ENCODE assay signal across 24 cellular contexts in the genomic region with DNA sequence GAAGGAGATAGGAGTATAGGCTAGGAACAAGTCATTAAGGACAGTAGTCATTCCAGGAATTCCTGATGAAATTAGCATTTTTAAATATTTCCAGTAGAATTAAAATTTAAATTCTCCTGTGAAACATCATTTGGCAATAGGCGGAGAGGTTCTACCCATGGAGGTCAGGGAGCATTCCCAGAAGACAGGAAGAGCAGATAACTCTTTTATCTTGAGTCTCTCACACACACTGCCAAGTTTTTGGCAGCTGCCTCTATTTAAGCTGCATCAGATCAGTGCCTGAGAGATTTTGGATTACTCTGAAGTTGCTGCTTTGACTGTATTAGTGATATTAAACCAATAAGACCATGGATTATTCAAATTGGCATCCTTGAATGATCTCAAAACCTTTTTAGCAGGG.
"Had no signal": no experiment of that assay in that cellular context is flagged by ENCODE, and none has a peak within 500 bp of the region (broad histone marks: within the 10 kb centered on the region; RNA-seq: fewer than 3 reads in every experiment).

No MANE protein-coding gene starts in this region.

- H3K27ac ChIP-seq: brain microvascular endothelial cell, SK-N-MC had no signal

- H3K4me3 Mint-ChIP-seq: activated CD4-positive, alpha-beta memory T cell treated with anti-CD3 and anti-CD28 coated beads, Interleukin-2, amount 10 ng/mL, durations not matched to agents 7 days and 5 days; activated CD4-positive, alpha-beta T cell treated with anti-CD3 and anti-CD28 coated beads for 36 hours; activated naive CD4-positive, alpha-beta T cell treated with anti-CD3 and anti-CD28 coated beads for 36 hours; activated naive CD8-positive, alpha-beta T cell; activated T-helper 17 cell treated with anti-CD3 and anti-CD28 coated beads, Interleukin-2, amount 50 U/mL, for 72 hours; T-cell had no signal

- H3K27ac Mint-ChIP-seq: activated CD4-positive, alpha-beta memory T cell treated with anti-CD3 and anti-CD28 coated beads, Interleukin-2, amount 10 ng/mL, durations not matched to agents 7 days and 5 days; activated CD4-positive, alpha-beta T cell treated with anti-CD3 and anti-CD28 coated beads for 36 hours; activated naive CD4-positive, alpha-beta T cell treated with anti-CD3 and anti-CD28 coated beads for 36 hours; activated naive CD8-positive, alpha-beta T cell; activated T-helper 17 cell treated with anti-CD3 and anti-CD28 coated beads, Interleukin-2, amount 50 U/mL, for 72 hours; T-cell had no signal

- ATAC-seq: activated CD4-positive, alpha-beta T cell treated with anti-CD3 and anti-CD28 coated beads for 36 hours; activated T-helper 17 cell treated with anti-CD3 and anti-CD28 coated beads, Interleukin-2, amount 50 U/mL, for 72 hours; Panc1; Right ventricle myocardium inferior; T-cell had no signal

- H3K9me3 Mint-ChIP-seq: activated CD4-positive, alpha-beta memory T cell treated with anti-CD3 and anti-CD28 coated beads, Interleukin-2, amount 10 ng/mL, durations not matched to agents 7 days and 5 days; activated naive CD4-positive, alpha-beta T cell treated with anti-CD3 and anti-CD28 coated beads for 36 hours; activated T-helper 17 cell treated with anti-CD3 and anti-CD28 coated beads, Interleukin-2, amount 50 U/mL, for 72 hours; T-cell had no signal

- H3K4me1 Mint-ChIP-seq: activated CD4-positive, alpha-beta memory T cell treated with anti-CD3 and anti-CD28 coated beads, Interleukin-2, amount 10 ng/mL, durations not matched to agents 7 days and 5 days; activated CD4-positive, alpha-beta T cell treated with anti-CD3 and anti-CD28 coated beads for 36 hours; activated T-helper 17 cell treated with anti-CD3 and anti-CD28 coated beads, Interleukin-2, amount 50 U/mL, for 72 hours; T-cell had no signal

- H3K36me3 ChIP-seq: brain microvascular endothelial cell had no signal

- H3K27me3 ChIP-seq: brain microvascular endothelial cell had no signal

- H3K4me3 ChIP-seq: SK-N-MC had no signal

- H3K36me3 Mint-ChIP-seq: activated naive CD8-positive, alpha-beta T cell; T-cell had no signal

- DNase-seq: activated CD4-positive, alpha-beta memory T cell treated with anti-CD3 and anti-CD28 coated beads, Interleukin-2, amount 10 ng/mL, durations not matched to agents 7 days and 5 days; activated CD4-positive, alpha-beta T cell treated with anti-CD3 and anti-CD28 coated beads for 36 hours; activated CD4-positive, alpha-beta T cell treated with anti-CD3 and anti-CD28 coated beads, Interleukin-2, amount 50 U/mL, for 1 hour; activated gamma-delta T cell; activated naive CD4-positive, alpha-beta T cell treated with anti-CD3 and anti-CD28 coated beads for 36 hours; activated T-cell treated with anti-CD3 and anti-CD28 coated beads for 4 hours; activated T-cell treated with anti-CD3 and anti-CD28 coated beads, Interleukin-2, amount 50 U/mL, for 48 hours; brain microvascular endothelial cell; cerebellar nuclear complex; NCI-H1048; NCI-H146; NCI-H187 treated with DMSO at 0.1 percent for 48 hours; NCI-H2081 treated with DMSO at 0.1 percent for 48 hours; NCI-H2227 treated with DMSO at 0.1 percent for 48 hours; OCI-M1; RPMI8226; T-cell; T-helper 2 cell; T1000 had no signal

- H3K27me3 Mint-ChIP-seq: activated CD4-positive, alpha-beta memory T cell treated with anti-CD3 and anti-CD28 coated beads, Interleukin-2, amount 10 ng/mL, durations not matched to agents 7 days and 5 days; activated naive CD8-positive, alpha-beta T cell had no signal
